Comparison of ENCODE assay signal across 8 cellular contexts in genomic region chr13:77326905-77327604, GRCh38. TPM values are rescaled to one million over a fixed set of nuclear protein-coding genes. Genes with fewer than 3 reads are reported as not detected.
DNase-seq lines count a peak whose midpoint lies in the region; ATAC-seq and TF ChIP-seq lines count a peak whose summit lies in the region.

A gene with protein sequence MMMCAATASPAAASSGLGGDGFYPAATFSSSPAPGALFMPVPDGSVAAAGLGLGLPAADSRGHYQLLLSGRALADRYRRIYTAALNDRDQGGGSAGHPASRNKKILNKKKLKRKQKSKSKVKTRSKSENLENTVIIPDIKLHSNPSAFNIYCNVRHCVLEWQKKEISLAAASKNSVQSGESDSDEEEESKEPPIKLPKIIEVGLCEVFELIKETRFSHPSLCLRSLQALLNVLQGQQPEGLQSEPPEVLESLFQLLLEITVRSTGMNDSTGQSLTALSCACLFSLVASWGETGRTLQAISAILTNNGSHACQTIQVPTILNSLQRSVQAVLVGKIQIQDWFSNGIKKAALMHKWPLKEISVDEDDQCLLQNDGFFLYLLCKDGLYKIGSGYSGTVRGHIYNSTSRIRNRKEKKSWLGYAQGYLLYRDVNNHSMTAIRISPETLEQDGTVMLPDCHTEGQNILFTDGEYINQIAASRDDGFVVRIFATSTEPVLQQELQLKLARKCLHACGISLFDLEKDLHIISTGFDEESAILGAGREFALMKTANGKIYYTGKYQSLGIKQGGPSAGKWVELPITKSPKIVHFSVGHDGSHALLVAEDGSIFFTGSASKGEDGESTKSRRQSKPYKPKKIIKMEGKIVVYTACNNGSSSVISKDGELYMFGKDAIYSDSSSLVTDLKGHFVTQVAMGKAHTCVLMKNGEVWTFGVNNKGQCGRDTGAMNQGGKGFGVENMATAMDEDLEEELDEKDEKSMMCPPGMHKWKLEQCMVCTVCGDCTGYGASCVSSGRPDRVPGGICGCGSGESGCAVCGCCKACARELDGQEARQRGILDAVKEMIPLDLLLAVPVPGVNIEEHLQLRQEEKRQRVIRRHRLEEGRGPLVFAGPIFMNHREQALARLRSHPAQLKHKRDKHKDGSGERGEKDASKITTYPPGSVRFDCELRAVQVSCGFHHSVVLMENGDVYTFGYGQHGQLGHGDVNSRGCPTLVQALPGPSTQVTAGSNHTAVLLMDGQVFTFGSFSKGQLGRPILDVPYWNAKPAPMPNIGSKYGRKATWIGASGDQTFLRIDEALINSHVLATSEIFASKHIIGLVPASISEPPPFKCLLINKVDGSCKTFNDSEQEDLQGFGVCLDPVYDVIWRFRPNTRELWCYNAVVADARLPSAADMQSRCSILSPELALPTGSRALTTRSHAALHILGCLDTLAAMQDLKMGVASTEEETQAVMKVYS (N-terminal part only) (minus strand): TSS chr13:77327094. CDS start chr13:77326775, 319 bp downstream.

- H3K9ac ChIP-seq in KMS-11 (peak within 1 kb of the TSS; percentile 77), muscle layer of colon (ENCODE audit: low read length) (peak within 1 kb of the TSS; percentile 44)

- H3K4me3 ChIP-seq in KMS-11 (IDR thresholded peaks at IDR 0.05; ENCODE audit: insufficient read depth, low read depth, low read length) (no peak within 1 kb of the TSS), Peyer's patch (peak within 1 kb of the TSS; percentile 90 to 96 (median 95)), muscle layer of colon (ENCODE audit: low read depth in 1 of 2, low read length in 2 of 2) (peak within 1 kb of the TSS; percentile 76 to 80)

- no peaks in the 10 kb centered on the region for H3K36me3 ChIP-seq in KMS-11 (ENCODE audit: insufficient read depth)
- H3K36me3 ChIP-seq in Peyer's patch = no peaks in the 10 kb centered on the region
- H3K36me3 ChIP-seq in muscle layer of colon (ENCODE audit: insufficient read depth, low read length) = no peaks in the 10 kb centered on the region

- H2AFZ ChIP-seq in KMS-11 (ENCODE audit: low read depth) = peak within 1 kb of the TSS; percentile 37; the same call in 1 of the 2 replicates

- H3K4me2 ChIP-seq in KMS-11 = peak within 1 kb of the TSS; percentile 85

- ATAC-seq in GM21737 (IDR thresholded peaks at IDR 0.05; ENCODE audit: unreplicated experiment) (peak; percentile 45), esophagus mucosa (peak; percentile 97)

- H3K27ac ChIP-seq in KMS-11 (peak within 1 kb of the TSS; percentile 66), Peyer's patch (peak within 1 kb of the TSS; percentile 89 to 97 (median 92)), muscle layer of colon (ENCODE audit: low read depth, low read length) (peak within 1 kb of the TSS; percentile 84)

- peak; percentile 92 for DNase-seq in DMS53 (lab: John Stamatoyannopoulos, UW)
- DNase-seq in Peyer's patch = peak; percentile 95 to 98 (median 96)
- peak; percentile 98 for DNase-seq in activated T-cell treated with anti-CD3 and anti-CD28 coated beads, Interleukin-2, amount 50 U/mL, for 48 hours
- peak; percentile 94 to 96 for DNase-seq in stimulated activated CD8-positive, alpha-beta memory T cell treated with anti-CD3 and anti-CD28 coated beads, Interleukin-7, amount 100 ng/mL, for 4 hours (ENCODE audit: low read depth in 2 of 2)

- H3K4me1 ChIP-seq in KMS-11 (ENCODE audit: low read depth, poor library complexity, severe bottlenecking) = peaks cover 50% of the 10 kb centered on the region
- H3K4me1 ChIP-seq in Peyer's patch = peaks cover 0 to 37% (median 6%) of the 10 kb centered on the region in 4 donors
- H3K4me1 ChIP-seq in muscle layer of colon (ENCODE audit: insufficient read depth, low read length) = peaks cover 29% of the 10 kb centered on the region

- H3K9me3 ChIP-seq in Peyer's patch = no peaks in the 10 kb centered on the region
- no peaks in the 10 kb centered on the region for H3K9me3 ChIP-seq in muscle layer of colon (ENCODE audit: low read length)

- 0 out of 2 replicates have a peak, but pooled peaks cover 1% of the 10 kb centered on the region for H4K20me1 ChIP-seq in KMS-11 (ENCODE audit: insufficient read depth)

- H3K79me2 ChIP-seq in KMS-11 (ENCODE audit: insufficient read depth, low read depth) = peaks cover 44% of the 10 kb centered on the region

- TF ChIP-seq POLR2A in Peyer's patch (IDR thresholded peaks at IDR 0.05) = peak; percentile 75 to 89

- no peaks in the 10 kb centered on the region for H3K27me3 ChIP-seq in KMS-11 (ENCODE audit: insufficient read depth, low read depth)
- no peaks in the 10 kb centered on the region for H3K27me3 ChIP-seq in Peyer's patch
- no peaks in the 10 kb centered on the region for H3K27me3 ChIP-seq in muscle layer of colon (ENCODE audit: control insufficient read depth in 1 of 2, insufficient read depth in 2 of 2, low read length in 2 of 2)

- TF ChIP-seq CTCF in KMS-11 (conservative IDR thresholded peaks at IDR 0.05; ENCODE audit: low read depth, low read length) = no peak
- peak in 1 of 6 experiments; percentile 9 for TF ChIP-seq CTCF in Peyer's patch (IDR thresholded peaks at IDR 0.05)

RNA-seq across cellular contexts. Expression of the gene that starts here (rescaled TPM):
- total RNA-seq in Peyer's patch = 100 to 1,000 TPM in 1 of 4 donors, 10 to 100 TPM in 3; 42.4 to 262 (median 71.0) TPM
- total RNA-seq in esophagus mucosa = 76.2 TPM
